ENCODE assay signal across 18 cellular contexts in genomic region chr20:64091762-64092161, GRCh38. TPM values are rescaled to one million over a fixed set of nuclear protein-coding genes. Genes with fewer than 3 reads are reported as not detected.
A peak's percentile ranks its signal among the peaks of the same experiment; 100 is the strongest.
DNase-seq lines count a peak whose midpoint lies in the region; ATAC-seq and TF ChIP-seq lines count a peak whose summit lies in the region.
"Had no signal": no experiment of that assay in that cellular context is flagged by ENCODE, and none has a peak within 500 bp of the region (broad histone marks: within the 10 kb centered on the region; RNA-seq: fewer than 3 reads in every experiment).

No MANE protein-coding gene starts in this region.

- H3K27me3 Mint-ChIP-seq in natural killer cell treated with Interleukin-12 subunit alpha and Interleukin-12 subunit beta and Interleukin-15 and Interleukin-18, amount 100 ng/mL, for 72 hours: peaks cover 6 to 10% of the 10 kb centered on the region in 2 donors
- H3K27me3 Mint-ChIP-seq in natural killer cell (ENCODE audit: low read depth in 2 of 2): peaks cover 0 to 4% of the 10 kb centered on the region in 2 donors

- H3K27me3 ChIP-seq in foreskin keratinocyte: peaks cover 19% of the 10 kb centered on the region

- H3K4me3 ChIP-seq in foreskin fibroblast (ENCODE audit: low read depth in 1 of 2, low read length in 2 of 2): no peak overlapping the region

- peak overlapping the region; percentile 13 for H3K27ac ChIP-seq in RWPE1
- H3K27ac ChIP-seq in foreskin keratinocyte: no peak overlapping the region
- H3K27ac ChIP-seq in temporal lobe (ENCODE audit: low read depth, low read length): peak overlapping the region; percentile 78

- TF ChIP-seq CTCF in natural killer cell (IDR thresholded peaks at IDR 0.05) (no peak), RWPE1 (conservative IDR thresholded peaks at IDR 0.05; ENCODE audit: low read depth) (no peak), foreskin keratinocyte (conservative IDR thresholded peaks at IDR 0.05) (no peak), foreskin fibroblast (IDR thresholded peaks at IDR 0.05; ENCODE audit: low read depth, low read length) (no peak)

- H3K9me3 Mint-ChIP-seq in natural killer cell treated with Interleukin-12 subunit alpha and Interleukin-12 subunit beta and Interleukin-15 and Interleukin-18, amount 100 ng/mL, for 72 hours: peaks cover 1% of the 10 kb centered on the region
- peaks cover 1 to 3% of the 10 kb centered on the region in 2 donors for H3K9me3 Mint-ChIP-seq in natural killer cell

- CTCF ChIA-PET in RWPE1 (lab: Yijun Ruan, JAX): interaction anchor here (1.2 kb wide), 2 partner anchors 10 to 53 kb away, joined by 3 to 6 read pairs; no protein-coding TSS in a partner anchor
- CTCF ChIA-PET in HEK293T (lab: Yijun Ruan, JAX): no interaction called here

- no peak for DNase-seq in natural killer cell treated with Interleukin-12 subunit alpha and Interleukin-12 subunit beta and Interleukin-15 and Interleukin-18, amount 100 ng/mL, for 72 hours (ENCODE audit: low spot score)
- DNase-seq in natural killer cell (no peak), RWPE1 (ENCODE audit: low spot score) (no peak), foreskin keratinocyte (no peak), HEK293T (ENCODE audit: extremely low spot score) (no peak), foreskin fibroblast (no peak)
- DNase-seq: activated gamma-delta T cell treated with Interleukin-2 at 50 U/mL for 16 hours; NCI-H2029; stimulated activated CD4-positive, alpha-beta T cell treated with anti-CD3 and anti-CD28 coated beads, Interleukin-4, amount 100 ng/mL, for 24 hours had no signal

- H3K27ac Mint-ChIP-seq in natural killer cell treated with Interleukin-12 subunit alpha and Interleukin-12 subunit beta and Interleukin-15 and Interleukin-18, amount 100 ng/mL, for 72 hours: no peak overlapping the region
- no peak overlapping the region for H3K27ac Mint-ChIP-seq in natural killer cell

- H3K4me1 ChIP-seq in foreskin keratinocyte: no peaks in the 10 kb centered on the region

- H3K4me1 Mint-ChIP-seq in natural killer cell treated with Interleukin-12 subunit alpha and Interleukin-12 subunit beta and Interleukin-15 and Interleukin-18, amount 100 ng/mL, for 72 hours (ENCODE audit: low read depth in 2 of 2): peaks cover 0 to 1% of the 10 kb centered on the region in 2 donors
- H3K4me1 Mint-ChIP-seq in natural killer cell: peaks cover 0 to 5% of the 10 kb centered on the region in 2 donors

- intact Hi-C loops in natural killer cell (cut with micrococcal nuclease): no loop called here

- H3K4me3 Mint-ChIP-seq in natural killer cell treated with Interleukin-12 subunit alpha and Interleukin-12 subunit beta and Interleukin-15 and Interleukin-18, amount 100 ng/mL, for 72 hours: no peak overlapping the region
- no peak overlapping the region for H3K4me3 Mint-ChIP-seq in natural killer cell

- POLR2A ChIA-PET in RWPE1 (lab: Yijun Ruan, JAX; ENCODE audit: low non-redundant PET): interaction anchor here (0.7 kb wide), 1 partner anchor 74 kb away, joined by 3 read pairs; no protein-coding TSS in a partner anchor
- POLR2A ChIA-PET in HEK293T (lab: Yijun Ruan, JAX): no interaction called here

- no peaks in the 10 kb centered on the region for H3K36me3 Mint-ChIP-seq in natural killer cell treated with Interleukin-12 subunit alpha and Interleukin-12 subunit beta and Interleukin-15 and Interleukin-18, amount 100 ng/mL, for 72 hours
- no peaks in the 10 kb centered on the region for H3K36me3 Mint-ChIP-seq in natural killer cell

- peak; percentile 7 to 47 for ATAC-seq in natural killer cell treated with Interleukin-12 subunit alpha and Interleukin-12 subunit beta and Interleukin-15 and Interleukin-18, amount 100 ng/mL, for 72 hours
- ATAC-seq in natural killer cell (no peak), foreskin keratinocyte (peak; percentile 6), HG03432 (IDR thresholded peaks at IDR 0.05; ENCODE audit: unreplicated experiment) (no peak)
- ATAC-seq: activated CD4-positive, CD25-positive, alpha-beta regulatory T cell treated with anti-CD3 and anti-CD28 coated beads, Interleukin-2, amount 50 U/mL, for 24 hours had no signal

TF ChIP-seq in HEK293T, 16 proteins besides CTCF, POLR2A, EP300 and RAD21:
- TF ChIP-seq, protein P1, sequence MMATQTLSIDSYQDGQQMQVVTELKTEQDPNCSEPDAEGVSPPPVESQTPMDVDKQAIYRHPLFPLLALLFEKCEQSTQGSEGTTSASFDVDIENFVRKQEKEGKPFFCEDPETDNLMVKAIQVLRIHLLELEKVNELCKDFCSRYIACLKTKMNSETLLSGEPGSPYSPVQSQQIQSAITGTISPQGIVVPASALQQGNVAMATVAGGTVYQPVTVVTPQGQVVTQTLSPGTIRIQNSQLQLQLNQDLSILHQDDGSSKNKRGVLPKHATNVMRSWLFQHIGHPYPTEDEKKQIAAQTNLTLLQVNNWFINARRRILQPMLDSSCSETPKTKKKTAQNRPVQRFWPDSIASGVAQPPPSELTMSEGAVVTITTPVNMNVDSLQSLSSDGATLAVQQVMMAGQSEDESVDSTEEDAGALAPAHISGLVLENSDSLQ (IDR thresholded peaks at IDR 0.05): no peak
- TF ChIP-seq ARNT (IDR thresholded peaks at IDR 0.05) (no peak), LEF1 (IDR thresholded peaks at IDR 0.05; ENCODE audit: borderline replicate concordance) (no peak), ZNF384 (IDR thresholded peaks at IDR 0.05) (no peak), L3MBTL2 (conservative IDR thresholded peaks at IDR 0.05) (no peak), NFRKB (IDR thresholded peaks at IDR 0.05) (no peak), FOXK2 (IDR thresholded peaks at IDR 0.05) (no peak), BHLHE40 (IDR thresholded peaks at IDR 0.05; ENCODE audit: borderline replicate concordance) (no peak), CTBP1 (IDR thresholded peaks at IDR 0.05; ENCODE audit: borderline replicate concordance) (no peak), FOXM1 (IDR thresholded peaks at IDR 0.05; ENCODE audit: borderline replicate concordance) (no peak), SP1 (IDR thresholded peaks at IDR 0.05) (no peak), FOXA1 (IDR thresholded peaks at IDR 0.05) (no peak), TARDBP (IDR thresholded peaks at IDR 0.05) (no peak), ELF4 (IDR thresholded peaks at IDR 0.05) (no peak), SUZ12 (IDR thresholded peaks at IDR 0.05) (no peak)
TF ChIP-seq in HEK293T: peak in this region for 0.

RNA-seq across cellular contexts. Expression of gene LKAAEAR1, which starts 7.6 kb away (rescaled TPM):
- total RNA-seq in natural killer cell treated with Interleukin-12 subunit alpha and Interleukin-12 subunit beta and Interleukin-15 and Interleukin-18, amount 100 ng/mL, for 72 hours: not detected
- total RNA-seq in natural killer cell: not detected
- 0.17 TPM in 1 of 2 replicates, not detected in the other for total RNA-seq in foreskin keratinocyte
- polyA plus RNA-seq in foreskin keratinocyte: 0.12 TPM in 1 of 2 replicates, not detected in the other
- 0.74 TPM for total RNA-seq in temporal lobe
- total RNA-seq: M059J; T-helper 1 cell treated with Interleukin-12 subunit alpha and Interleukin-12 subunit beta and Interleukin-4 antibody, amounts not matched to agents 30 ng/mL and 1 ng/mL, for 36 hours; urinary bladder had no signal

RNA-seq across cellular contexts. Expression of gene OPRL1, which starts 11.9 kb away (rescaled TPM):
- under 1 TPM; 0.12 to 0.20 TPM for total RNA-seq in natural killer cell treated with Interleukin-12 subunit alpha and Interleukin-12 subunit beta and Interleukin-15 and Interleukin-18, amount 100 ng/mL, for 72 hours
- 1 to 10 TPM; 1.2 to 2.2 (median 1.4) TPM for total RNA-seq in natural killer cell
- 0.10 and 0.14 TPM in 2 replicates for total RNA-seq in foreskin keratinocyte
- polyA plus RNA-seq in foreskin keratinocyte: 0.12 and 0.14 TPM in 2 replicates
- 8.4 TPM for total RNA-seq in temporal lobe

RNA-seq across cellular contexts. Expression of gene RGS19, which starts 12.4 kb away (rescaled TPM):
- total RNA-seq in natural killer cell treated with Interleukin-12 subunit alpha and Interleukin-12 subunit beta and Interleukin-15 and Interleukin-18, amount 100 ng/mL, for 72 hours: 10 to 100 TPM; 27.1 to 33.4 TPM
- total RNA-seq in natural killer cell (10 to 100 TPM; 61.9 to 76.4 (median 68.2) TPM), foreskin keratinocyte (23.7 and 23.8 TPM in 2 replicates), temporal lobe (4.9 TPM)
- 26.1 and 26.3 TPM in 2 replicates for polyA plus RNA-seq in foreskin keratinocyte

RNA-seq across cellular contexts. Expression of gene NPBWR2, which starts 15.6 kb away (rescaled TPM):
- not detected for total RNA-seq in natural killer cell treated with Interleukin-12 subunit alpha and Interleukin-12 subunit beta and Interleukin-15 and Interleukin-18, amount 100 ng/mL, for 72 hours
- total RNA-seq in natural killer cell (not detected), foreskin keratinocyte (not detected in 2 replicates), temporal lobe (not detected)
- not detected in 2 replicates for polyA plus RNA-seq in foreskin keratinocyte
- total RNA-seq: dermis microvascular lymphatic vessel endothelial cell; lung microvascular endothelial cell; M059J; osteoblast; T-helper 1 cell treated with Interleukin-12 subunit alpha and Interleukin-12 subunit beta and Interleukin-4 antibody, amounts not matched to agents 30 ng/mL and 1 ng/mL, for 36 hours; urinary bladder had no signal
- polyA plus RNA-seq: urinary bladder had no signal

RNA-seq across cellular contexts. Expression of gene TCEA2, which starts 28.8 kb away (rescaled TPM):
- 10 to 100 TPM; 23.2 to 24.1 TPM for total RNA-seq in natural killer cell treated with Interleukin-12 subunit alpha and Interleukin-12 subunit beta and Interleukin-15 and Interleukin-18, amount 100 ng/mL, for 72 hours
- total RNA-seq in natural killer cell (10 to 100 TPM; 25.0 to 28.7 (median 28.5) TPM), foreskin keratinocyte (11.0 and 11.4 TPM in 2 replicates), temporal lobe (30.0 TPM)
- polyA plus RNA-seq in foreskin keratinocyte: 22.9 and 25.9 TPM in 2 replicates

Comparison
In these comparisons a context has a peak if more than half of its experiments do, and no peak if none do; other contexts are left out.
1. ATAC-seq: peak in natural killer cell treated with Interleukin-12 subunit alpha and Interleukin-12 subunit beta and Interleukin-15 and Interleukin-18, amount 100 ng/mL, for 72 hours (2 of 2) and foreskin keratinocyte (single experiment); none in natural killer cell (0 of 3) and HG03432 (single experiment).